ENCODE assay signal across 8 cellular contexts in genomic region chr11:62726156-62727006, GRCh38. TPM values are rescaled to one million over a fixed set of nuclear protein-coding genes. Genes with fewer than 3 reads are reported as not detected.
DNase-seq lines count a peak whose midpoint lies in the region; ATAC-seq, FAIRE-seq and TF ChIP-seq lines count a peak whose summit lies in the region.

No MANE protein-coding gene starts in this region.

- H3K4me1 ChIP-seq in cardiac muscle cell (ENCODE audit: low read depth), result peaks cover 8% of the 10 kb centered on the region
- H3K4me1 ChIP-seq in rectal smooth muscle tissue (ENCODE audit: control insufficient read depth, insufficient read depth, low read length), result peaks cover 31% of the 10 kb centered on the region

- H3K4me3 ChIP-seq in cardiac muscle cell (peak overlapping the region; percentile 90), rectal smooth muscle tissue (ENCODE audit: low read length) (peak overlapping the region; percentile 94)

- FAIRE-seq in GM12892 (lab: Jason Lieb, UNC), result peak; percentile 21

- DNase-seq in GM12892 (ENCODE audit: insufficient read length) (no peak), cardiac muscle cell (ENCODE audit: low read depth in 1 of 2, low spot score in 1 of 2) (no peak), NCI-H2029 (lab: John Stamatoyannopoulos, UW) (no peak), GM13976 (ENCODE audit: low spot score) (no peak), GOT3 (lab: John Stamatoyannopoulos, UW) (no peak)
- DNase-seq in activated T-cell treated with anti-CD3 and anti-CD28 coated beads, Interleukin-2, amount 50 U/mL, for 72 hours, result no peak

- TF ChIP-seq CTCF in cardiac muscle cell (IDR thresholded peaks at IDR 0.05; ENCODE audit: low read depth, low read length) (no peak), GM13976 (IDR thresholded peaks at IDR 0.05; ENCODE audit: borderline replicate concordance, control extremely low read depth, extremely low read depth, insufficient read depth, missing control alignments) (no peak)

- peaks cover 34 to 37% of the 10 kb centered on the region in 2 donors for H3K36me3 Mint-ChIP-seq in activated T-cell treated with anti-CD3 and anti-CD28 coated beads, Interleukin-2, amount 50 U/mL, for 72 hours (ENCODE audit: insufficient read depth in 2 of 2)

- H3K27me3 Mint-ChIP-seq in activated T-cell treated with anti-CD3 and anti-CD28 coated beads, Interleukin-2, amount 50 U/mL, for 72 hours (ENCODE audit: low read depth), result no peaks in the 10 kb centered on the region

- H3K9me3 Mint-ChIP-seq in activated T-cell treated with anti-CD3 and anti-CD28 coated beads, Interleukin-2, amount 50 U/mL, for 72 hours, result no peaks in the 10 kb centered on the region

- no peaks in the 10 kb centered on the region for H3K9me3 ChIP-seq in cardiac muscle cell (ENCODE audit: low read depth)

- H3K4me3 Mint-ChIP-seq in activated T-cell treated with anti-CD3 and anti-CD28 coated beads, Interleukin-2, amount 50 U/mL, for 72 hours, result peak overlapping the region; percentile 96 to 98

- H3K27me3 ChIP-seq in cardiac muscle cell (no peaks in the 10 kb centered on the region), rectal smooth muscle tissue (ENCODE audit: control insufficient read depth, insufficient read depth, low read length) (no peaks in the 10 kb centered on the region)

- peak; percentile 0 for ATAC-seq in HG02970 (IDR thresholded peaks at IDR 0.05; ENCODE audit: low FRiP score, unreplicated experiment)
- no peak for ATAC-seq in activated T-cell treated with anti-CD3 and anti-CD28 coated beads, Interleukin-2, amount 50 U/mL, for 72 hours (replicated peaks in 1 of 2)

- H3K27ac ChIP-seq in cardiac muscle cell, result peak overlapping the region; percentile 98
- H3K27ac ChIP-seq in rectal smooth muscle tissue (ENCODE audit: low read depth, low read length), result peak overlapping the region; percentile 93

- H3K4me1 Mint-ChIP-seq in activated T-cell treated with anti-CD3 and anti-CD28 coated beads, Interleukin-2, amount 50 U/mL, for 72 hours (ENCODE audit: low read depth), result peaks cover 52% of the 10 kb centered on the region

- in situ Hi-C loops in GM13976 (cut with MboI; ENCODE audit: low sequenced_read_pairs, unreplicated experiment), result no loop called here

- H3K36me3 ChIP-seq in cardiac muscle cell (peaks cover 26% of the 10 kb centered on the region), rectal smooth muscle tissue (ENCODE audit: control insufficient read depth, insufficient read depth, low read length) (peaks cover 23% of the 10 kb centered on the region)

- peak overlapping the region; percentile 95 for H3K9ac ChIP-seq in rectal smooth muscle tissue (ENCODE audit: low read length)

- H3K27ac Mint-ChIP-seq in activated T-cell treated with anti-CD3 and anti-CD28 coated beads, Interleukin-2, amount 50 U/mL, for 72 hours, result peak overlapping the region; percentile 97

- TF ChIP-seq POLR2A in GM12892 (IDR thresholded peaks at IDR 0.05; ENCODE audit: low read depth, low read length), result no peak

RNA-seq across cellular contexts. Expression of gene HNRNPUL2, which starts 0.9 kb away (rescaled TPM):
- polyA plus RNA-seq in GM12892 (2012; ENCODE audit: missing spikeins), result 44.8 TPM
- 10 to 100 TPM; 56.7 to 66.8 TPM for total RNA-seq in activated T-cell treated with anti-CD3 and anti-CD28 coated beads, Interleukin-2, amount 50 U/mL, for 72 hours
- 13.7 and 20.0 TPM in 2 replicates for total RNA-seq in cardiac muscle cell
- 2.9 and 3.2 TPM in 2 replicates for polyA plus RNA-seq in cardiac muscle cell

RNA-seq across cellular contexts. Expression of gene TTC9C, which starts 1.9 kb away (rescaled TPM):
- polyA plus RNA-seq in GM12892 (2012; ENCODE audit: missing spikeins), result 50.9 TPM
- total RNA-seq in activated T-cell treated with anti-CD3 and anti-CD28 coated beads, Interleukin-2, amount 50 U/mL, for 72 hours, result 10 to 100 TPM; 67.3 to 68.9 TPM
- 36.3 and 37.3 TPM in 2 replicates for total RNA-seq in cardiac muscle cell
- polyA plus RNA-seq in cardiac muscle cell, result 39.0 and 45.1 TPM in 2 replicates

RNA-seq across cellular contexts. Expression of gene GNG3, which starts 18.9 kb away (rescaled TPM):
- 0.76 TPM for polyA plus RNA-seq in GM12892 (2012; ENCODE audit: missing spikeins)
- total RNA-seq in activated T-cell treated with anti-CD3 and anti-CD28 coated beads, Interleukin-2, amount 50 U/mL, for 72 hours, result not detected
- 0.67 TPM in 1 of 2 replicates, not detected in the other for total RNA-seq in cardiac muscle cell
- polyA plus RNA-seq in cardiac muscle cell, result 2.6 and 3.0 TPM in 2 replicates

RNA-seq across cellular contexts. Expression of gene BSCL2, which starts 19.2 kb away (rescaled TPM):
- 28.5 TPM for polyA plus RNA-seq in GM12892 (2012; ENCODE audit: missing spikeins)
- total RNA-seq in activated T-cell treated with anti-CD3 and anti-CD28 coated beads, Interleukin-2, amount 50 U/mL, for 72 hours, result 10 to 100 TPM; 38.4 to 40.7 TPM
- total RNA-seq in cardiac muscle cell, result 70.3 and 73.8 TPM in 2 replicates
- polyA plus RNA-seq in cardiac muscle cell, result 73.7 and 79.2 TPM in 2 replicates

RNA-seq across cellular contexts. Expression of gene ZBTB3, which starts 27.6 kb away (rescaled TPM):
- polyA plus RNA-seq in GM12892 (2012; ENCODE audit: missing spikeins), result 2.4 TPM
- total RNA-seq in activated T-cell treated with anti-CD3 and anti-CD28 coated beads, Interleukin-2, amount 50 U/mL, for 72 hours, result 10 to 100 TPM; 12.2 to 12.4 TPM
- 12.5 and 14.3 TPM in 2 replicates for total RNA-seq in cardiac muscle cell
- 10.4 and 10.8 TPM in 2 replicates for polyA plus RNA-seq in cardiac muscle cell
